In the genomic region with DNA sequence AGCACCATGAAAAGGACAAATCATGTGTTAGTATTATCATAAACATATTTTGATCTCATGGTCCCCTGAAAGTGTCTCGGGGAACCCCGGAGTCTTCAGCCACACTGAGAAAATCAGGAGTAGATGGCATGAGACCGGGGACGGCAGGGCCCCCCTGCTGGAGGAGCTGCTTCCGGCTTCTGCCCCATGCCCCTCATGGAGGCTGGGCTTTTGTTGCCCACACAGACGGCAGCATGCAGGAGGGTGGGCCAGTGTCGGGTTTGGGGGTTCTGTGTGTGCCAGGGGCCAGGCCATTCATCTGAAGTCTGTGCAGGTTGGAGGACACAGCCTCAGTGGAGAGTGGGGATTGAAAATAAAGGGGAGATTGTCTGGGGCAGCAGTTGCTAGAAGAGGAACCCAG, we compare ENCODE assay signal across 13 cellular contexts.
DNase-seq lines count a peak whose midpoint lies in the region; ATAC-seq, FAIRE-seq and TF ChIP-seq lines count a peak whose summit lies in the region.
"Had no signal": no experiment of that assay in that cellular context is flagged by ENCODE, and none has a peak within 500 bp of the region (broad histone marks: within the 10 kb centered on the region; RNA-seq: fewer than 3 reads in every experiment).

No MANE protein-coding gene starts in this region.

- no TSS peak for BruUV-seq in HepG2 (replicated peaks; lab: Mats Ljungman, UMichigan)

- peak overlapping the region; percentile 8 for H2AFZ ChIP-seq in HepG2 (ENCODE audit: low read length)
- no peak overlapping the region for H2AFZ ChIP-seq in neuronal stem cell (ENCODE audit: low read length)

- no peak overlapping the region for H2BK120ac ChIP-seq in neuronal stem cell (ENCODE audit: low read depth, low read length)

- H3K4me3 ChIP-seq in HepG2 (replicated peaks in 1 of 3; ENCODE audit: insufficient read depth in 1 of 3, low read depth in 2 of 3, low read length in 3 of 3) = no peak overlapping the region
- H3K4me3 ChIP-seq in right lobe of liver = no peak overlapping the region
- H3K4me3 ChIP-seq in neuronal stem cell (ENCODE audit: low read length in 2 of 2) = no peak overlapping the region
- H3K4me3 ChIP-seq in gastroesophageal sphincter = no peak overlapping the region
- H3K4me3 ChIP-seq: BLaER1 treated with 17β-estradiol and CSF1 and Interleukin-3, amounts not matched to agents 10 nM and 100 nM had no signal

- H2BK15ac ChIP-seq in neuronal stem cell (ENCODE audit: low read length) = no peak overlapping the region

- no peak for TF ChIP-seq RAD21 in HepG2 (CRISPR knock-in tag; IDR thresholded peaks at IDR 0.05)

- WGBS in HepG2 (ENCODE audit: low lambda C conversion rate) = 37% methylated on average over 7 of the region's 7 CpGs
- 50% methylated on average over 1 of the region's 7 CpGs for WGBS in right lobe of liver (ENCODE audit: insufficient coverage, low coverage, low lambda C conversion rate, missing lambda C conversion rate)
- WGBS in neuronal stem cell (ENCODE audit: extremely low coverage in 2 of 2, insufficient read length in 2 of 2, insufficient replicate concordance in 1 of 2), 2 donors = no CpG with 5 or more reads among the region's 7 CpGs
- WGBS in gastroesophageal sphincter (ENCODE audit: low coverage in 1 of 2), 2 donors = 96 to 100% methylated on average over 1 to 4 of the region's 7 CpGs

- H3K4me1 ChIP-seq in HepG2 (ENCODE audit: insufficient read depth, low read length) = 0 out of 2 replicates have a peak, but pooled peaks cover 8% of the 10 kb centered on the region
- H3K4me1 ChIP-seq in right lobe of liver = no peaks in the 10 kb centered on the region
- no peaks in the 10 kb centered on the region for H3K4me1 ChIP-seq in neuronal stem cell (ENCODE audit: control insufficient read depth in 2 of 2, insufficient read depth in 1 of 2, low read depth in 1 of 2, low read length in 2 of 2)
- no peaks in the 10 kb centered on the region for H3K4me1 ChIP-seq in gastroesophageal sphincter
- H3K4me1 ChIP-seq: BLaER1 treated with 17β-estradiol and CSF1 and Interleukin-3, amounts not matched to agents 10 nM and 100 nM had no signal

- H2AK5ac ChIP-seq in neuronal stem cell (ENCODE audit: low read depth, low read length) = no peak overlapping the region

- H4K91ac ChIP-seq in neuronal stem cell (ENCODE audit: low read depth, low read length, poor library complexity) = no peak overlapping the region

- H3K27me3 ChIP-seq in HepG2 (ENCODE audit: control insufficient read depth in 1 of 2, insufficient read depth in 2 of 2, low read length in 2 of 2) (peaks cover 0 to 26% of the 10 kb centered on the region in 2 experiments; a peak in 1 of 5 replicates), right lobe of liver (no peaks in the 10 kb centered on the region), neuronal stem cell (ENCODE audit: control insufficient read depth in 3 of 3, insufficient read depth in 3 of 3, low read depth in 1 of 3, low read length in 3 of 3) (peaks cover 0 to 2% (median 0%) of the 10 kb centered on the region in 3 experiments), gastroesophageal sphincter (peaks cover 24% of the 10 kb centered on the region)
- H3K27me3 ChIP-seq: BLaER1 treated with 17β-estradiol and CSF1 and Interleukin-3, amounts not matched to agents 10 nM and 100 nM had no signal

- in situ Hi-C loops in HepG2 (cut with HindIII; ENCODE audit: extremely low pct_ligation_motif_present, low pct_unique_long_range_greater_than_20kb) = no loop called here

- no peak overlapping the region for H4K8ac ChIP-seq in neuronal stem cell (ENCODE audit: low read depth, low read length)

- TF ChIP-seq CTCF in HepG2 (CRISPR knock-in tag; IDR thresholded peaks at IDR 0.05) (no peak), right lobe of liver (IDR thresholded peaks at IDR 0.05) (no peak), gastroesophageal sphincter (IDR thresholded peaks at IDR 0.05) (no peak)

- intact Hi-C loops in HepG2 (cut with micrococcal nuclease; ENCODE audit: unreplicated experiment) = no loop called here
- intact Hi-C loops in right lobe of liver (cut with DNase I) = no loop called here

- H3K4me2 ChIP-seq in HepG2 (ENCODE audit: low read depth, low read length) (no peak overlapping the region), neuronal stem cell (ENCODE audit: insufficient read depth, low read length, poor library complexity, severe bottlenecking) (no peak overlapping the region)
- H3K4me2 ChIP-seq: BLaER1 treated with 17β-estradiol and CSF1 and Interleukin-3, amounts not matched to agents 10 nM and 100 nM had no signal

- no peaks in the 10 kb centered on the region for H4K20me1 ChIP-seq in HepG2 (ENCODE audit: insufficient read depth, low read length)
- H4K20me1 ChIP-seq: BLaER1 treated with 17β-estradiol and CSF1 and Interleukin-3, amounts not matched to agents 10 nM and 100 nM had no signal

- no peak for TF ChIP-seq EP300 in HepG2 (IDR thresholded peaks at IDR 0.05; ENCODE audit: low read depth in 2 of 2, low read length in 2 of 2)
- no peak for TF ChIP-seq EP300 in HepG2 (CRISPR knock-in tag; IDR thresholded peaks at IDR 0.05; ENCODE audit: borderline replicate concordance)
- no peak for TF ChIP-seq EP300 in gastroesophageal sphincter (IDR thresholded peaks at IDR 0.05)

- DNase-seq in HepG2 (ENCODE audit: low spot score) (no peak), right lobe of liver (no peak), neuronal stem cell (ENCODE audit: low spot score) (no peak), ureter (ENCODE audit: low spot score) (peak; percentile 7)
- DNase-seq: Calu3; CD8-positive, alpha-beta T cell; DMS79 treated with DMSO at 0.1 percent for 48 hours; GF-D8; H9 had no signal

- peaks cover 2% of the 10 kb centered on the region for H3K79me1 ChIP-seq in neuronal stem cell (ENCODE audit: low read depth, low read length)

- TF ChIP-seq POLR2A in HepG2 (IDR thresholded peaks at IDR 0.05; ENCODE audit: insufficient read depth in 1 of 2, low read depth in 2 of 2, low read length in 2 of 2) (no peak), right lobe of liver (IDR thresholded peaks at IDR 0.05) (no peak), gastroesophageal sphincter (IDR thresholded peaks at IDR 0.05) (no peak)

- no peak overlapping the region for H3K23ac ChIP-seq in neuronal stem cell (ENCODE audit: low read depth, low read length, poor library complexity)

- H3K18ac ChIP-seq in neuronal stem cell (ENCODE audit: low read length) = peak overlapping the region; percentile 84

- H3K27ac ChIP-seq in HepG2 (ENCODE audit: extremely low read length, insufficient read depth, low read length) (no peak overlapping the region), right lobe of liver (no peak overlapping the region), neuronal stem cell (replicated peaks; ENCODE audit: low read length) (no peak overlapping the region), gastroesophageal sphincter (no peak overlapping the region)
- H3K27ac ChIP-seq: BLaER1 treated with 17β-estradiol and CSF1 and Interleukin-3, amounts not matched to agents 10 nM and 100 nM had no signal

- CTCF ChIA-PET in HepG2 (lab: Yijun Ruan, JAX; ENCODE audit: low intra/inter-chr PET ratio, low total read pairs) = no interaction called here

- H2BK5ac ChIP-seq in neuronal stem cell (ENCODE audit: low read length) = no peak overlapping the region

- ATAC-seq in HepG2 (no peak), right lobe of liver (no peak), gastroesophageal sphincter (no peak), GM21447 (IDR thresholded peaks at IDR 0.05; ENCODE audit: unreplicated experiment) (no peak)
- ATAC-seq: CD8-positive, alpha-beta T cell had no signal

- H2BK12ac ChIP-seq in neuronal stem cell (ENCODE audit: low read length) = no peak overlapping the region

- no peak overlapping the region for H3K9ac ChIP-seq in HepG2 (ENCODE audit: insufficient read depth, low read depth, low read length)
- no peak overlapping the region for H3K9ac ChIP-seq in neuronal stem cell (ENCODE audit: low read depth, low read length, poor library complexity)
- H3K9ac ChIP-seq: BLaER1 treated with 17β-estradiol and CSF1 and Interleukin-3, amounts not matched to agents 10 nM and 100 nM had no signal

- H3K36me3 ChIP-seq in HepG2 (replicated peaks in 1 of 2; ENCODE audit: control insufficient read depth in 1 of 2, insufficient read depth in 2 of 2, low read length in 2 of 2) (no peaks in the 10 kb centered on the region), right lobe of liver (no peaks in the 10 kb centered on the region), neuronal stem cell (replicated peaks in 1 of 2; ENCODE audit: control insufficient read depth in 2 of 2, insufficient read depth in 2 of 2, low read length in 2 of 2) (no peaks in the 10 kb centered on the region), gastroesophageal sphincter (no peaks in the 10 kb centered on the region)
- H3K36me3 ChIP-seq: BLaER1 treated with 17β-estradiol and CSF1 and Interleukin-3, amounts not matched to agents 10 nM and 100 nM had no signal

- no peak overlapping the region for H3K4ac ChIP-seq in neuronal stem cell (ENCODE audit: low read length)

- H3K9me3 ChIP-seq in HepG2 (ENCODE audit: low read length) (no peaks in the 10 kb centered on the region), right lobe of liver (no peaks in the 10 kb centered on the region), neuronal stem cell (replicated peaks in 1 of 2; ENCODE audit: control insufficient read depth in 2 of 2, insufficient read depth in 1 of 2, low read depth in 1 of 2, low read length in 2 of 2) (no peaks in the 10 kb centered on the region), gastroesophageal sphincter (no peaks in the 10 kb centered on the region)
- H3K9me3 ChIP-seq: BLaER1 treated with 17β-estradiol and CSF1 and Interleukin-3, amounts not matched to agents 10 nM and 100 nM had no signal

- no peaks in the 10 kb centered on the region for H3K79me2 ChIP-seq in HepG2 (ENCODE audit: insufficient read depth, low read length)

- no peak for FAIRE-seq in HepG2 (lab: Jason Lieb, UNC)
- FAIRE-seq: H1 had no signal

- no peak overlapping the region for H3K14ac ChIP-seq in neuronal stem cell (ENCODE audit: low read length)

- POLR2A ChIA-PET in HepG2 (lab: Yijun Ruan, JAX) = no interaction called here

TF ChIP-seq in HepG2, 621 proteins besides CTCF, POLR2A, EP300 and RAD21 (continues in another document):
- no peak for TF ChIP-seq IKZF4 (CRISPR knock-in tag; IDR thresholded peaks at IDR 0.05; ENCODE audit: borderline replicate concordance, low read depth, not compliant biosample characterization)
- TF ChIP-seq HNF4A (CRISPR knock-in tag; IDR thresholded peaks at IDR 0.05) = no peak
- no peak for TF ChIP-seq YEATS4 (CRISPR knock-in tag; IDR thresholded peaks at IDR 0.05; ENCODE audit: borderline replicate concordance)
- no peak for TF ChIP-seq PHF8 (CRISPR knock-in tag; IDR thresholded peaks at IDR 0.05)
